ENCODE assay signal across 8 cellular contexts in genomic region chr9:129110740-129111142, GRCh38. TPM values are rescaled to one million over a fixed set of nuclear protein-coding genes. Genes with fewer than 3 reads are reported as not detected.
DNase-seq lines count a peak whose midpoint lies in the region; ATAC-seq and TF ChIP-seq lines count a peak whose summit lies in the region.

Gene CRAT (minus strand): TSS chr9:129110793. CDS start chr9:129110509, 284 bp downstream.

- intact Hi-C loops in left cardiac atrium (cut with DNase I): no loop called here

- H3K27ac ChIP-seq in upper lobe of left lung: peak within 1 kb of the TSS; percentile 82 to 95 (median 94)

- H3K36me3 Mint-ChIP-seq in T-helper 17 cell (ENCODE audit: low read depth) (no peaks in the 10 kb centered on the region), progenitor cell of endocrine pancreas (ENCODE audit: insufficient read depth) (peaks cover 1% of the 10 kb centered on the region)

- TF ChIP-seq POLR2A in upper lobe of left lung (IDR thresholded peaks at IDR 0.05): peak in 3 of 4 donors; percentile 82 to 95 (median 92)

- H3K27me3 ChIP-seq in upper lobe of left lung: no peaks in the 10 kb centered on the region

- H3K27ac Mint-ChIP-seq in T-helper 17 cell (peak within 1 kb of the TSS; percentile 82), progenitor cell of endocrine pancreas (peak within 1 kb of the TSS; percentile 99)

- H3K36me3 ChIP-seq in upper lobe of left lung: peaks cover 0 to 19% (median 10%) of the 10 kb centered on the region in 4 donors

- H3K9me3 Mint-ChIP-seq in progenitor cell of endocrine pancreas (ENCODE audit: low read depth): no peaks in the 10 kb centered on the region

- TF ChIP-seq CTCF in GM13977 (IDR thresholded peaks at IDR 0.05; ENCODE audit: extremely low read depth, insufficient read depth, missing control alignments) (no peak), progenitor cell of endocrine pancreas (IDR thresholded peaks at IDR 0.05; ENCODE audit: unreplicated experiment) (no peak), upper lobe of left lung (IDR thresholded peaks at IDR 0.05) (no peak)

- H3K4me1 Mint-ChIP-seq in T-helper 17 cell (peaks cover 27% of the 10 kb centered on the region), progenitor cell of endocrine pancreas (ENCODE audit: low read depth) (peaks cover 21% of the 10 kb centered on the region)

- H3K4me3 Mint-ChIP-seq in T-helper 17 cell: peak within 1 kb of the TSS; percentile 91
- H3K4me3 Mint-ChIP-seq in progenitor cell of endocrine pancreas (ENCODE audit: low read depth): peak within 1 kb of the TSS; percentile 95

- H3K9me3 ChIP-seq in T-helper 17 cell (ENCODE audit: control insufficient read depth, low read length, poor library complexity, severe bottlenecking): no peaks in the 10 kb centered on the region
- H3K9me3 ChIP-seq in upper lobe of left lung: no peaks in the 10 kb centered on the region

- ATAC-seq in HG02870 (IDR thresholded peaks at IDR 0.05; ENCODE audit: unreplicated experiment) (peak; percentile 65), T-helper 17 cell (peak; percentile 86), left cardiac atrium (peak; percentile 93 to 94), upper lobe of left lung (ENCODE audit: low FRiP score in 2 of 2) (peak; percentile 95)

- H3K4me3 ChIP-seq in upper lobe of left lung: peak within 1 kb of the TSS; percentile 65 to 97 (median 96)

- H3K27me3 Mint-ChIP-seq in T-helper 17 cell (no peaks in the 10 kb centered on the region), progenitor cell of endocrine pancreas (peaks cover 11% of the 10 kb centered on the region)

- in situ Hi-C loops in GM13977 (cut with MboI; ENCODE audit: low pct_unique_long_range_greater_than_20kb, low sequenced_read_pairs, unreplicated experiment): no loop called here

- H3K4me1 ChIP-seq in upper lobe of left lung: peaks cover 20 to 44% (median 32%) of the 10 kb centered on the region in 4 donors

- DNase-seq in GM13977 (ENCODE audit: low spot score) (peak; percentile 100), NCI-H1694 treated with DMSO at 0.1 percent for 48 hours (lab: John Stamatoyannopoulos, UW) (peak; percentile 46), T-helper 17 cell (peak; percentile 87 to 99 (median 97)), amygdala (lab: John Stamatoyannopoulos, UW) (peak in 55 of 56 donors; percentile 55 to 99 (median 94)), left cardiac atrium (peak; percentile 98), progenitor cell of endocrine pancreas (ENCODE audit: low spot score, unreplicated experiment) (peak; percentile 90), upper lobe of left lung (peak; percentile 98 to 100)

- no peak for TF ChIP-seq EP300 in upper lobe of left lung (IDR thresholded peaks at IDR 0.05)

- 0 to 1% methylated on average over 2 to 19 of the region's 28 CpGs for WGBS in upper lobe of left lung, 2 donors

RNA-seq across cellular contexts. Expression of gene CRAT, which starts in this region (rescaled TPM):
- total RNA-seq in T-helper 17 cell (10 to 100 TPM; 12.9 to 23.3 TPM), left cardiac atrium (10 to 100 TPM; 58.4 to 61.1 TPM), progenitor cell of endocrine pancreas (19.0 and 20.5 TPM in 2 replicates), upper lobe of left lung (10 to 100 TPM; 18.5 to 34.3 (median 26.0) TPM)

Comparison
In these comparisons a context has a peak if more than half of its experiments do, and no peak if none do; other contexts are left out.
1. Peak in every context shown above with its lines: DNase-seq, ATAC-seq, H3K4me3 ChIP-seq and H3K27ac ChIP-seq.
2. DNase-seq: peak in every context shown above with its lines; median percentile 100 in GM13977; 99 in upper lobe of left lung; 98 in left cardiac atrium; 97 in T-helper 17 cell; 94 in amygdala; 90 in progenitor cell of endocrine pancreas; 46 in NCI-H1694 treated with DMSO at 0.1 percent for 48 hours.